ENCODE assay signal across 17 cellular contexts in genomic region chr19:51456541-51457290, GRCh38. TPM values are rescaled to one million over a fixed set of nuclear protein-coding genes. Genes with fewer than 3 reads are reported as not detected.
"Had no signal": no experiment of that assay in that cellular context is flagged by ENCODE, and none has a peak within 500 bp of the region (broad histone marks: within the 10 kb centered on the region; RNA-seq: fewer than 3 reads in every experiment).

No MANE protein-coding gene starts in this region.

- H3K9me3 ChIP-seq: lower lobe of right lung, neutrophil, psoas muscle, tibial nerve had no signal

- H3K27me3 ChIP-seq: neutrophil had no signal

- H3K4me3 ChIP-seq: lower lobe of right lung, psoas muscle, tibial nerve had no signal

- ATAC-seq: activated CD4-positive, alpha-beta T cell treated with anti-CD3 and anti-CD28 coated beads for 36 hours; esophagus mucosa; left cardiac atrium; lower lobe of right lung; naive thymus-derived CD4-positive, alpha-beta T cell; psoas muscle; T-cell had no signal

- H3K27ac ChIP-seq: lower lobe of right lung, neutrophil, psoas muscle, WERI-Rb-1 had no signal

- H3K4me1 ChIP-seq: lower lobe of right lung, psoas muscle, tibial nerve had no signal

- DNase-seq: activated CD4-positive, alpha-beta memory T cell treated with anti-CD3 and anti-CD28 coated beads, Interleukin-2, amount 10 ng/mL, durations not matched to agents 7 days and 5 days; activated CD4-positive, alpha-beta T cell treated with anti-CD3 and anti-CD28 coated beads for 36 hours; activated naive CD4-positive, alpha-beta T cell treated with anti-CD3 and anti-CD28 coated beads, Interleukin-2, amount 10 ng/mL, durations not matched to agents 7 days and 5 days; cortex of kidney; left cardiac atrium; lower lobe of right lung; naive thymus-derived CD4-positive, alpha-beta T cell; psoas muscle; stimulated activated CD4-positive, alpha-beta T cell treated with anti-CD3 and anti-CD28 coated beads, Interleukin-4, amount 100 ng/mL, for 1 hour; T-cell; WERI-Rb-1 had no signal

- H3K36me3 ChIP-seq: lower lobe of right lung, neutrophil, tibial nerve, WERI-Rb-1 had no signal

RNA-seq across cellular contexts. Expression of gene SIGLEC8, which starts 1.5 kb away (rescaled TPM):
- total RNA-seq: activated CD4-positive, alpha-beta memory T cell treated with anti-CD3 and anti-CD28 coated beads, Interleukin-2, amount 10 ng/mL, durations not matched to agents 7 days and 5 days; activated CD4-positive, alpha-beta T cell treated with anti-CD3 and anti-CD28 coated beads for 36 hours; cardiac septum; esophagus mucosa; naive thymus-derived CD4-positive, alpha-beta T cell; T-cell had no signal
- polyA plus RNA-seq: naive thymus-derived CD4-positive, alpha-beta T cell had no signal

RNA-seq across cellular contexts. Expression of gene CEACAM18, which starts 21.6 kb away (rescaled TPM):
- total RNA-seq: activated CD4-positive, alpha-beta memory T cell treated with anti-CD3 and anti-CD28 coated beads, Interleukin-2, amount 10 ng/mL, durations not matched to agents 7 days and 5 days; activated CD4-positive, alpha-beta T cell treated with anti-CD3 and anti-CD28 coated beads for 36 hours; activated T-helper 2 cell treated with anti-CD3 and anti-CD28 coated beads, Interferon-gamma antibody, Interleukin-2, Interleukin-4, amounts not matched to agents 10 μg/mL and 5 μg/mL and 100 μg/mL, durations not matched to agents 14 hours and 24 hours and 36 hours; cardiac septum; esophagus mucosa; left cardiac atrium; lower lobe of right lung; naive thymus-derived CD4-positive, alpha-beta T cell; psoas muscle; T-cell; tibial nerve had no signal
- polyA plus RNA-seq: adipose tissue; naive thymus-derived CD4-positive, alpha-beta T cell; psoas muscle had no signal

RNA-seq across cellular contexts. Expression of gene SIGLEC12, which starts 44.9 kb away (rescaled TPM):
- total RNA-seq: cardiac septum, esophagus mucosa, T-cell had no signal
